ENCODE assay signal across 12 cellular contexts in the genomic region with DNA sequence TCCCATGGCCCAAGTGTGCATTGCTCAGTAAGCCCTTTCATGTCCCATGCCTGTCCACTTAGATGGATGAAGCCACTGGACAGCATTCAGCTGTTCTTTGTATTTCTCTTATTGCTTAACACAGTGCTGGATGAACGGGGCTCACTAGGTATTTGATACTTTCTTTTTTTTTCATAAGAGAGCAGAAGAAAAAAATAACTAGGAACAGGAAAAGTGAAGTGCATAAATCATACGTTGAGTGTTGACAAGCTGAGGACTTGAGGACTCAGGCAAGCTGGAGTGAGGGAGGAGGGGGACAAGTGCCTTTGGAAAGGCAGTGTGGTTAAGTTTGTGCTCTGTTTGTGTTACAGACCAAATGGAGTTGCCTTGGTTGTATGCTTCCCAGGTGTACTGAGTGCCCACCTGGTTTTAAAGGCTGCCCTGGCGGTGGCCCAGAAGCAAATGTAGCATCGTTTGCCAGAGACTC.
DNase-seq lines count a peak whose midpoint lies in the region; ATAC-seq and TF ChIP-seq lines count a peak whose summit lies in the region.
"Had no signal": no experiment of that assay in that cellular context is flagged by ENCODE, and none has a peak within 500 bp of the region (broad histone marks: within the 10 kb centered on the region; RNA-seq: fewer than 3 reads in every experiment).

No MANE protein-coding gene starts in this region.

- DNase-seq in DMS79 treated with DMSO at 0.1 percent for 48 hours (lab: John Stamatoyannopoulos, UW) (peak; percentile 99), NCI-H1105 treated with DMSO at 0.1 percent for 48 hours (lab: John Stamatoyannopoulos, UW) (peak; percentile 91), T-helper 17 cell (no peak), HCEC 1CT (no peak), cerebellar cortex (ENCODE audit: low spot score) (no peak), left ventricle myocardium inferior (no peak)
- no peak for DNase-seq in naive thymus-derived CD4-positive, alpha-beta T cell
- DNase-seq: activated CD4-positive, CD25-positive, alpha-beta regulatory T cell treated with anti-CD3 and anti-CD28 coated beads, Interleukin-2, amount 50 U/mL, for 72 hours; SHP77 treated with DMSO at 0.1 percent for 48 hours; stimulated activated CD4-positive, alpha-beta T cell treated with anti-CD3 and anti-CD28 coated beads, Interleukin-15, amount 100 ng/mL, for 24 hours had no signal

- no peak overlapping the region for H3K27ac ChIP-seq in naive thymus-derived CD4-positive, alpha-beta T cell (ENCODE audit: low read depth, low read length)
- H3K27ac ChIP-seq in left ventricle myocardium inferior (replicated peaks), result no peak overlapping the region
- H3K27ac ChIP-seq: neutrophil had no signal

- H3K27ac Mint-ChIP-seq in T-helper 17 cell, result peak overlapping the region; percentile 34
- peak overlapping the region in 8 of 9 donors; percentile 84 to 96 (median 88) for H3K27ac Mint-ChIP-seq in naive thymus-derived CD4-positive, alpha-beta T cell

- no peaks in the 10 kb centered on the region for H3K27me3 ChIP-seq in naive thymus-derived CD4-positive, alpha-beta T cell (ENCODE audit: control insufficient read depth in 2 of 2, insufficient read depth in 2 of 2, low read length in 2 of 2)
- H3K27me3 ChIP-seq in left ventricle myocardium inferior (ENCODE audit: low read depth), result no peaks in the 10 kb centered on the region
- H3K27me3 ChIP-seq: neutrophil had no signal

- intact Hi-C loops in naive thymus-derived CD4-positive, alpha-beta T cell (cut with micrococcal nuclease), result no loop called here
- intact Hi-C loops in left ventricle myocardium inferior (cut with micrococcal nuclease), result no loop called here

- no peaks in the 10 kb centered on the region for H3K9me3 Mint-ChIP-seq in naive thymus-derived CD4-positive, alpha-beta T cell
- H3K9me3 Mint-ChIP-seq: central memory CD8-positive, alpha-beta T cell had no signal

- H3K27me3 Mint-ChIP-seq in T-helper 17 cell, result no peaks in the 10 kb centered on the region
- H3K27me3 Mint-ChIP-seq in naive thymus-derived CD4-positive, alpha-beta T cell, result no peaks in the 10 kb centered on the region
- H3K27me3 Mint-ChIP-seq: central memory CD8-positive, alpha-beta T cell had no signal

- H3K4me3 ChIP-seq in naive thymus-derived CD4-positive, alpha-beta T cell (ENCODE audit: low read length), result no peak overlapping the region
- no peak overlapping the region for H3K4me3 ChIP-seq in left ventricle myocardium inferior

- no peak for TF ChIP-seq CTCF in left ventricle myocardium inferior (IDR thresholded peaks at IDR 0.05; ENCODE audit: borderline replicate concordance)

- CTCF ChIA-PET in naive thymus-derived CD4-positive, alpha-beta T cell (lab: Charles Lee), result no interaction called here

- no peak for ATAC-seq in T-helper 17 cell
- no peak for ATAC-seq in naive thymus-derived CD4-positive, alpha-beta T cell

- POLR2A ChIA-PET in naive thymus-derived CD4-positive, alpha-beta T cell (lab: Charles Lee), result interaction anchor here (0.6 to 0.7 kb wide), 2 partner anchors 32 to 243 kb away, joined by 3 read pairs; no protein-coding TSS in a partner anchor

- H3K4me3 Mint-ChIP-seq in T-helper 17 cell, result no peak overlapping the region
- H3K4me3 Mint-ChIP-seq in naive thymus-derived CD4-positive, alpha-beta T cell, result peak overlapping the region; percentile 7 to 76 (median 62)
- H3K4me3 Mint-ChIP-seq: central memory CD8-positive, alpha-beta T cell had no signal

- H3K4me1 ChIP-seq in naive thymus-derived CD4-positive, alpha-beta T cell (ENCODE audit: control insufficient read depth in 2 of 2, insufficient read depth in 2 of 2, low read length in 2 of 2), result peaks cover 0 to 40% of the 10 kb centered on the region in 2 donors
- peaks cover 48% of the 10 kb centered on the region for H3K4me1 ChIP-seq in left ventricle myocardium inferior

- H3K9me3 ChIP-seq in T-helper 17 cell (ENCODE audit: control insufficient read depth, low read length, poor library complexity, severe bottlenecking), result no peaks in the 10 kb centered on the region
- H3K9me3 ChIP-seq in naive thymus-derived CD4-positive, alpha-beta T cell (ENCODE audit: control insufficient read depth in 2 of 3, low read length in 3 of 3), result no peaks in the 10 kb centered on the region
- H3K9me3 ChIP-seq in left ventricle myocardium inferior (replicated peaks), result no peaks in the 10 kb centered on the region
- H3K9me3 ChIP-seq: neutrophil had no signal

- H3K36me3 Mint-ChIP-seq in T-helper 17 cell (ENCODE audit: low read depth), result no peaks in the 10 kb centered on the region
- H3K36me3 Mint-ChIP-seq in naive thymus-derived CD4-positive, alpha-beta T cell, result no peaks in the 10 kb centered on the region

- H3K36me3 ChIP-seq in naive thymus-derived CD4-positive, alpha-beta T cell (ENCODE audit: control insufficient read depth in 2 of 3, insufficient read depth in 3 of 3, low read length in 3 of 3), result no peaks in the 10 kb centered on the region
- no peaks in the 10 kb centered on the region for H3K36me3 ChIP-seq in left ventricle myocardium inferior
- H3K36me3 ChIP-seq: neutrophil had no signal

- peaks cover 23% of the 10 kb centered on the region for H3K4me1 Mint-ChIP-seq in T-helper 17 cell
- H3K4me1 Mint-ChIP-seq in naive thymus-derived CD4-positive, alpha-beta T cell, result peaks cover 29 to 54% (median 49%) of the 10 kb centered on the region in 7 donors

Comparison
In these comparisons a context has a peak if more than half of its experiments do, and no peak if none do; other contexts are left out.
1. DNase-seq: peak in DMS79 treated with DMSO at 0.1 percent for 48 hours (single experiment) and NCI-H1105 treated with DMSO at 0.1 percent for 48 hours (single experiment); none in T-helper 17 cell (0 of 3), naive thymus-derived CD4-positive, alpha-beta T cell (0 of 9), HCEC 1CT (single experiment), cerebellar cortex (single experiment) and left ventricle myocardium inferior (single experiment).